25 cellular contexts compared by ENCODE assay signal in the genomic region with DNA sequence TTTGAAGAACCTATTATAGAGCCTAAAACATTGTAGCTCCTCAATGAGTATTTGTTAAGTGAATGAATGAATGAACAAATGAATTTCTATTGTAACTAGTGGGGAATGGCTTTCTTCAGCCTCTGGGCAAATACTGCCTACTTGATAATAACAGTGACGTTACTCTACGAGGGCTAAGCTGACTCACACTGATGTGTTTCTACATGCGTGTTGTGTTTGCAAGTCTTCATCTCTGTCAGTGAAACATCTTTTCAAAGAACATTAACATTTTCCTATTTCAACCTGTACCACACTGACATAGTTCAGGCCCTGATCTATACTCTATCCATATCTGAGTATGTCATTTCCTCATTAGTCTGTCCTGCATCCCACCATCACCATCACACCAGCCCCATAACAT.
"Had no signal": no experiment of that assay in that cellular context is flagged by ENCODE, and none has a peak within 500 bp of the region (broad histone marks: within the 10 kb centered on the region; RNA-seq: fewer than 3 reads in every experiment).

No MANE protein-coding gene starts in this region.

- H3K27ac ChIP-seq: body of pancreas, gastroesophageal sphincter, neutrophil, ovary, psoas muscle, right atrium auricular region, tibial artery had no signal

- H3K4me1 ChIP-seq: psoas muscle, right atrium auricular region had no signal

- H3K9me3 ChIP-seq: body of pancreas, esophagus squamous epithelium, gastroesophageal sphincter, neutrophil, ovary, psoas muscle, right atrium auricular region, tibial artery had no signal

- H3K4me3 ChIP-seq: body of pancreas, esophagus squamous epithelium, gastroesophageal sphincter, ovary, psoas muscle, right atrium auricular region, tibial artery had no signal

- DNase-seq: activated CD4-positive, alpha-beta T cell treated with anti-CD3 and anti-CD28 coated beads, Interleukin-2, amount 50 U/mL, for 4 hours; activated effector memory CD4-positive, alpha-beta T cell treated with Interleukin-2 at 50 U/mL for 16 hours; activated naive CD4-positive, alpha-beta T cell treated with anti-CD3 and anti-CD28 coated beads, Interleukin-2, amount 50 U/mL, for 16 hours; activated naive CD8-positive, alpha-beta T cell treated with anti-CD3 and anti-CD28 coated beads, Interleukin-2, amount 50 U/mL, for 24 hours; activated T-cell treated with anti-CD3 and anti-CD28 coated beads, Interleukin-2, amount 50 U/mL, for 72 hours; central memory CD4-positive, alpha-beta T cell; dermis blood vessel endothelial cell; effector CD8-positive, alpha-beta T cell; esophagus squamous epithelium; hypothalamus; left cardiac atrium; mesenchymal stem cell; ovary; psoas muscle; stimulated activated CD4-positive, alpha-beta T cell treated with anti-CD3 and anti-CD28 coated beads, Interleukin-4, amount 100 ng/mL, for 24 hours; stimulated activated naive CD4-positive, alpha-beta T cell treated with Interleukin-2 at 50 U/mL for 16 hours; substantia nigra; T-helper 9 cell; tibial artery had no signal

- H3K27me3 ChIP-seq: body of pancreas, esophagus squamous epithelium, gastroesophageal sphincter, neutrophil, ovary, right atrium auricular region, tibial artery had no signal

- H3K36me3 Mint-ChIP-seq: WTC11 had no signal

- H3K4me3 Mint-ChIP-seq: activated naive CD8-positive, alpha-beta T cell treated with anti-CD3 and anti-CD28 coated beads, Interleukin-2, amount 50 U/mL, for 24 hours; activated T-cell treated with anti-CD3 and anti-CD28 coated beads, Interleukin-2, amount 50 U/mL, for 72 hours; nephron; WTC11 had no signal

- H3K27ac Mint-ChIP-seq: activated naive CD8-positive, alpha-beta T cell treated with anti-CD3 and anti-CD28 coated beads, Interleukin-2, amount 50 U/mL, for 24 hours; activated T-cell treated with anti-CD3 and anti-CD28 coated beads, Interleukin-2, amount 50 U/mL, for 72 hours; WTC11 had no signal

- H3K36me3 ChIP-seq: esophagus squamous epithelium, gastroesophageal sphincter, neutrophil, ovary, right atrium auricular region, tibial artery had no signal

- ATAC-seq: activated naive CD8-positive, alpha-beta T cell treated with anti-CD3 and anti-CD28 coated beads, Interleukin-2, amount 50 U/mL, for 24 hours; gastroesophageal sphincter; left cardiac atrium; psoas muscle; WTC11 had no signal

- H3K4me1 Mint-ChIP-seq: activated naive CD8-positive, alpha-beta T cell treated with anti-CD3 and anti-CD28 coated beads, Interleukin-2, amount 50 U/mL, for 24 hours had no signal
